In the genomic region with DNA sequence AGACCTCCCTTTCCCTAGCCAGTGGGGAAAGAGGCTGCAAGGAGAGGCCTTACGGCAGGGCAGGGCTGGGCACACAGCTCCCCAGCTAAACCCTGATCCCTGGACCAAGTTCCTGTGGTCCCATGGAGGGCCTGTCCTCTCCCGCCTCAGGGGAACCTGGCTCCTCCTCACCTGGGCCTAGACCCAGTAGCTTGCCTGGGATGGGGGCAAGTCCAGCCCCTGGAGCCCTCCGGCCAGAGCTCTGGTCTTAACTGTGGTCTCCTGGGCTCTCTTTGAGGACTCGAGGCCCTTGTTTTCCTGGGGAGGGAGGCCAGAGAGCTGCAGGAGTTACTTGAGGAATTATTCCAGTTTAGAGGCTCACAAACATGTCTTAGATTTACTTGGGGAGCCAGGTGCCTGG, we compare ENCODE assay signal across 16 cellular contexts. TPM values are rescaled to one million over a fixed set of nuclear protein-coding genes. Genes with fewer than 3 reads are reported as not detected.
DNase-seq lines count a peak whose midpoint lies in the region; ATAC-seq, FAIRE-seq and TF ChIP-seq lines count a peak whose summit lies in the region.
"Had no signal": no experiment of that assay in that cellular context is flagged by ENCODE, and none has a peak within 500 bp of the region (broad histone marks: within the 10 kb centered on the region; RNA-seq: fewer than 3 reads in every experiment).

No MANE protein-coding gene starts in this region.

- H2BK12ac ChIP-seq in H1 (ENCODE audit: low read depth, low read length) = no peak overlapping the region

- H3K4me3 ChIP-seq in H7 (ENCODE audit: insufficient read depth, low read depth, low read length) (no peak overlapping the region), KMS-11 (IDR thresholded peaks at IDR 0.05; ENCODE audit: insufficient read depth, low read depth, low read length) (no peak overlapping the region), H1 (ENCODE audit: extremely low read depth in 1 of 4, insufficient read depth in 2 of 4, low read depth in 3 of 4, low read length in 4 of 4) (no peak overlapping the region), osteoblast (ENCODE audit: insufficient read depth, low read length) (no peak overlapping the region), colonic mucosa (no peak overlapping the region)
- H3K4me3 ChIP-seq: A549 had no signal

- ATAC-seq in GM18498 (IDR thresholded peaks at IDR 0.05; ENCODE audit: unreplicated experiment) = no peak
- ATAC-seq: A549; CD8-positive, alpha-beta T cell had no signal

- WGBS in H1 (ENCODE audit: extremely low coverage in 1 of 2, insufficient coverage in 1 of 2, insufficient read length in 1 of 2, insufficient replicate concordance in 2 of 2, low coverage in 1 of 2, low lambda C conversion rate in 2 of 2, missing lambda C conversion rate in 1 of 2), 2 experiments = 88% methylated on average over 4 of the region's 4 CpGs; no CpG with 5 or more reads in 1 of the 2 experiments

- TF ChIP-seq CTCF in KMS-11 (conservative IDR thresholded peaks at IDR 0.05; ENCODE audit: low read depth, low read length) (no peak), H1 (IDR thresholded peaks at IDR 0.05; ENCODE audit: control extremely low read depth in 1 of 3, insufficient read depth in 1 of 3, low read depth in 1 of 3, low read length in 3 of 3) (no peak), osteoblast (IDR thresholded peaks at IDR 0.05; ENCODE audit: extremely low read depth, low read depth, low read length) (no peak), colonic mucosa (IDR thresholded peaks at IDR 0.05) (no peak), endothelial cell (IDR thresholded peaks at IDR 0.05; ENCODE audit: unreplicated experiment) (no peak)

- no peak overlapping the region for H2BK20ac ChIP-seq in H1 (ENCODE audit: low read length)

- H3K27me3 Mint-ChIP-seq in endothelial cell (ENCODE audit: unreplicated experiment) = peaks cover 3% of the 10 kb centered on the region

- intact Hi-C loops in colonic mucosa (cut with DNase I) = no loop called here

- H2BK15ac ChIP-seq in H1 (ENCODE audit: low read length) = 0 out of 2 replicates have a peak overlapping the region, but pooled peaks have one; percentile 61

- H3K36me3 Mint-ChIP-seq in endothelial cell (ENCODE audit: low read depth, unreplicated experiment) = no peaks in the 10 kb centered on the region
- H3K36me3 Mint-ChIP-seq: CD8-positive, alpha-beta T cell had no signal

- H2BK120ac ChIP-seq in H1 (replicated peaks; ENCODE audit: low read depth, low read length) = no peak overlapping the region

- H3K27me3 ChIP-seq in H7 (ENCODE audit: control insufficient read depth, insufficient read depth, low read length) (no peaks in the 10 kb centered on the region), KMS-11 (ENCODE audit: insufficient read depth, low read depth) (no peaks in the 10 kb centered on the region), H1 (replicated peaks in 1 of 4; ENCODE audit: control insufficient read depth in 3 of 4, extremely low read depth in 1 of 4, insufficient read depth in 3 of 4, low read length in 3 of 4) (no peaks in the 10 kb centered on the region), osteoblast (ENCODE audit: insufficient read depth, low read length) (no peaks in the 10 kb centered on the region), colonic mucosa (no peaks in the 10 kb centered on the region)

- no peak overlapping the region for H4K91ac ChIP-seq in H1 (replicated peaks; ENCODE audit: insufficient read length, low read length)

- no peak for FAIRE-seq in H1 (lab: Jason Lieb, UNC)
- FAIRE-seq: A549, D721Med had no signal

- H3K27ac ChIP-seq in KMS-11 (peak overlapping the region; percentile 75; the same call in 1 of the 2 replicates), H1 (ENCODE audit: low read depth, low read length) (no peak overlapping the region), osteoblast (ENCODE audit: low read depth, low read length) (no peak overlapping the region), colonic mucosa (no peak overlapping the region)
- H3K27ac ChIP-seq: C4-2B had no signal

- H4K8ac ChIP-seq in H1 (ENCODE audit: extremely low read depth, insufficient read depth, low read length) = no peak overlapping the region; the same call in 1 of the 2 replicates

- H2BK5ac ChIP-seq in H1 (ENCODE audit: low read depth, low read length) = no peak overlapping the region

- no peaks in the 10 kb centered on the region for H3K36me3 ChIP-seq in H7 (replicated peaks; ENCODE audit: control insufficient read depth, insufficient read depth, low read length)
- H3K36me3 ChIP-seq in KMS-11 (ENCODE audit: insufficient read depth) = no peaks in the 10 kb centered on the region
- no peaks in the 10 kb centered on the region for H3K36me3 ChIP-seq in H1 (ENCODE audit: control insufficient read depth in 2 of 4, insufficient read depth in 4 of 4, low read length in 3 of 4)
- H3K36me3 ChIP-seq in osteoblast (ENCODE audit: insufficient read depth, low read length) = no peaks in the 10 kb centered on the region
- no peaks in the 10 kb centered on the region for H3K36me3 ChIP-seq in colonic mucosa
- H3K36me3 ChIP-seq: BE2C had no signal

- H3K79me1 ChIP-seq in H1 (ENCODE audit: low read depth, low read length) = no peaks in the 10 kb centered on the region; the same call in 1 of the 2 replicates

- H4K5ac ChIP-seq in H1 (ENCODE audit: insufficient read length, low read depth, low read length) = no peak overlapping the region

- no peak overlapping the region for H3K4me3 Mint-ChIP-seq in endothelial cell (ENCODE audit: unreplicated experiment)
- H3K4me3 Mint-ChIP-seq: CD8-positive, alpha-beta T cell had no signal

- H3K79me2 ChIP-seq in KMS-11 (ENCODE audit: insufficient read depth, low read depth) (no peaks in the 10 kb centered on the region), H1 (ENCODE audit: control insufficient read depth in 1 of 2, insufficient read depth in 2 of 2, low read length in 2 of 2) (no peaks in the 10 kb centered on the region), osteoblast (ENCODE audit: insufficient read depth, low read length) (no peaks in the 10 kb centered on the region)

- H3K14ac ChIP-seq in H1 (ENCODE audit: insufficient read length) = no peak overlapping the region

- peaks cover 10% of the 10 kb centered on the region for H3K4me1 Mint-ChIP-seq in endothelial cell (ENCODE audit: unreplicated experiment)

- no peak overlapping the region for H2AK5ac ChIP-seq in H1 (ENCODE audit: low read depth, low read length)

- no peak for TF ChIP-seq POLR2A in H1 (IDR thresholded peaks at IDR 0.05; ENCODE audit: control extremely low read depth in 1 of 2, low read depth in 2 of 2, low read length in 2 of 2)

- no peak overlapping the region for H3K18ac ChIP-seq in H1 (ENCODE audit: extremely low read depth, low read length)

- H3K56ac ChIP-seq in H1 (replicated peaks; ENCODE audit: insufficient read length, low read depth, low read length) = no peak overlapping the region

- H3K4me2 ChIP-seq in KMS-11 (peak overlapping the region; percentile 66; the same call in 1 of the 2 replicates), H1 (ENCODE audit: insufficient read depth in 1 of 2, low read depth in 2 of 2, low read length in 2 of 2) (no peak overlapping the region), osteoblast (ENCODE audit: insufficient read depth, low read length) (no peak overlapping the region)
- H3K4me2 ChIP-seq: A549 had no signal

- CTCF ChIA-PET in H1 (lab: Charles Lee; ENCODE audit: partially characterized antibody) = interaction anchor here (0.7 kb wide), 1 partner anchor 182 kb away, joined by 3 read pairs; no protein-coding TSS in a partner anchor

- H4K20me1 ChIP-seq in KMS-11 (ENCODE audit: insufficient read depth) (no peaks in the 10 kb centered on the region), H1 (replicated peaks in 1 of 2; ENCODE audit: control insufficient read depth in 1 of 2, insufficient read depth in 2 of 2, low read length in 2 of 2) (no peaks in the 10 kb centered on the region), osteoblast (ENCODE audit: insufficient read depth, low read length) (no peaks in the 10 kb centered on the region)

- H3K23me2 ChIP-seq in H1 (ENCODE audit: low read depth, low read length) = no peaks in the 10 kb centered on the region

- POLR2A ChIA-PET in H1 (lab: Charles Lee; ENCODE audit: partially characterized antibody) = interaction anchor here (0.7 kb wide), 1 partner anchor 20 kb away, joined by 4 read pairs; no protein-coding TSS in a partner anchor

- DNase-seq in H7 (peak; percentile 24), H1 (ENCODE audit: low read depth in 1 of 2, low spot score in 2 of 2) (no peak), osteoblast (ENCODE audit: insufficient read length, low spot score, missing footprints) (peak; percentile 26), HuH-7.5 (ENCODE audit: low spot score) (no peak), colonic mucosa (no peak), endothelial cell (ENCODE audit: low spot score) (no peak)
- DNase-seq: BE2C; CD8-positive, alpha-beta T cell; COR-L47; DMS153; GF-D8 had no signal

- no peak for TF ChIP-seq EP300 in H1 (IDR thresholded peaks at IDR 0.05; ENCODE audit: borderline replicate concordance in 1 of 2, low read depth in 2 of 2, low read length in 2 of 2)

- H3K4me1 ChIP-seq in KMS-11 (ENCODE audit: low read depth, poor library complexity, severe bottlenecking) (peaks cover 52% of the 10 kb centered on the region), H1 (replicated peaks in 1 of 4; ENCODE audit: control insufficient read depth in 3 of 4, insufficient read depth in 4 of 4, low read length in 3 of 4) (peaks cover 3 to 9% (median 5%) of the 10 kb centered on the region in 4 experiments), osteoblast (ENCODE audit: insufficient read depth, low read length) (peaks cover 16% of the 10 kb centered on the region), colonic mucosa (no peaks in the 10 kb centered on the region)
- H3K4me1 ChIP-seq: BE2C had no signal

- H3K9ac ChIP-seq in KMS-11 (no peak overlapping the region), H1 (replicated peaks in 1 of 4; ENCODE audit: extremely low read depth in 1 of 4, low read depth in 3 of 4, low read length in 3 of 4) (no peak overlapping the region), colonic mucosa (ENCODE audit: low read depth in 2 of 2, low read length in 2 of 2) (no peak overlapping the region)

- H2AFZ ChIP-seq in KMS-11 (ENCODE audit: low read depth) (no peak overlapping the region), H1 (ENCODE audit: low read length) (no peak overlapping the region), osteoblast (ENCODE audit: low read length) (no peak overlapping the region)

- no peak for TF ChIP-seq RAD21 in H1 (IDR thresholded peaks at IDR 0.05 in 1 of 2, conservative IDR thresholded peaks at IDR 0.05 in 1 of 2; ENCODE audit: low read depth in 2 of 2, low read length in 2 of 2)

- H3K9me3 ChIP-seq in H1 (ENCODE audit: insufficient read depth in 2 of 2, low read depth in 1 of 2, low read length in 1 of 2) = no peaks in the 10 kb centered on the region
- H3K9me3 ChIP-seq in osteoblast (ENCODE audit: low read depth, low read length) = no peaks in the 10 kb centered on the region
- no peaks in the 10 kb centered on the region for H3K9me3 ChIP-seq in colonic mucosa
- H3K9me3 ChIP-seq: A549, BE2C had no signal

- no peaks in the 10 kb centered on the region for H3K9me3 Mint-ChIP-seq in endothelial cell (ENCODE audit: unreplicated experiment)
- H3K9me3 Mint-ChIP-seq: CD8-positive, alpha-beta T cell had no signal

- no peak overlapping the region for H3K4ac ChIP-seq in H1 (replicated peaks; ENCODE audit: insufficient read length, low read depth, low read length)

- no peak overlapping the region for H3K27ac Mint-ChIP-seq in endothelial cell (ENCODE audit: unreplicated experiment)
- H3K27ac Mint-ChIP-seq: CD8-positive, alpha-beta T cell had no signal

- H3K23ac ChIP-seq in H1 (ENCODE audit: insufficient read length) = no peak overlapping the region

RNA-seq across cellular contexts. Expression of a gene that starts 1.5 kb away (rescaled TPM):
- total RNA-seq in H7 (2014; rRNA removed; shearing (Covaris generic)) = 5.3 and 6.9 TPM in 2 replicates
- 1.4 and 1.5 TPM in 2 replicates for total RNA-seq in H1 (2021; fragmentation: NEBNext Ultra II Directional; extraction: Animal tissue kit (Norgen Biotek cat#: 25700))
- polyA plus RNA-seq in H1 (2011; rRNA removed) = 2.4 and 4.0 TPM in 2 replicates
- 2.0 TPM for polyA plus RNA-seq in H1 (2011; cell fraction: cytosol; rRNA removed)
- polyA plus RNA-seq in H1 (2011; cell fraction: nucleus; rRNA removed) = 2.0 TPM
- polyA plus RNA-seq in H1 (2012, experiment 1 of 2) = 1.1 to 3.8 TPM (median 2.8 TPM) in 4 replicates
- polyA plus RNA-seq in H1 (2012, experiment 2 of 2) = 14.2 TPM
- 7.1 TPM for polyA plus RNA-seq in H1 (2013, experiment 1 of 2)
- polyA plus RNA-seq in H1 (2013, experiment 2 of 2) = 6.4 TPM
- 1.8 and 3.0 TPM in 2 replicates for polyA minus RNA-seq in H1 (2011; rRNA and poly(A)+ RNA removed)
- polyA minus RNA-seq in H1 (2011; cell fraction: cytosol; rRNA and poly(A)+ RNA removed) = 2.8 TPM
- 2.1 TPM for polyA minus RNA-seq in H1 (2011; cell fraction: nucleus; rRNA and poly(A)+ RNA removed)
- total RNA-seq in osteoblast = 3.5 and 6.2 TPM in 2 replicates
- 10 to 100 TPM in 1 of 2 donors, 1 to 10 TPM in 1; 4.8 to 13.9 TPM for total RNA-seq in colonic mucosa
- total RNA-seq in endothelial cell (ENCODE audit: unreplicated experiment) = 105 TPM

RNA-seq across cellular contexts. Expression of a gene that starts 16.7 kb away (rescaled TPM):
- total RNA-seq in H7 (2014; rRNA removed; shearing (Covaris generic)) = 19.6 and 25.5 TPM in 2 replicates
- 10.8 and 11.8 TPM in 2 replicates for total RNA-seq in H1 (2021; fragmentation: NEBNext Ultra II Directional; extraction: Animal tissue kit (Norgen Biotek cat#: 25700))
- polyA plus RNA-seq in H1 (2011; rRNA removed) = 27.5 and 30.8 TPM in 2 replicates
- 22.9 TPM for polyA plus RNA-seq in H1 (2011; cell fraction: cytosol; rRNA removed)
- 48.5 TPM for polyA plus RNA-seq in H1 (2011; cell fraction: nucleus; rRNA removed)
- 11.6 to 24.9 TPM (median 20.9 TPM) in 4 replicates for polyA plus RNA-seq in H1 (2012, experiment 1 of 2)
- polyA plus RNA-seq in H1 (2012, experiment 2 of 2) = 16.4 TPM
- polyA plus RNA-seq in H1 (2013, experiment 1 of 2) = 14.0 TPM
- 14.2 TPM for polyA plus RNA-seq in H1 (2013, experiment 2 of 2)
- 11.1 and 13.8 TPM in 2 replicates for polyA minus RNA-seq in H1 (2011; rRNA and poly(A)+ RNA removed)
- polyA minus RNA-seq in H1 (2011; cell fraction: cytosol; rRNA and poly(A)+ RNA removed) = 6.3 TPM
- 8.1 TPM for polyA minus RNA-seq in H1 (2011; cell fraction: nucleus; rRNA and poly(A)+ RNA removed)
- 0.88 and 1.1 TPM in 2 replicates for total RNA-seq in osteoblast
- total RNA-seq in colonic mucosa = under 1 TPM; 0.42 to 0.45 TPM
- 15.6 TPM for total RNA-seq in endothelial cell (ENCODE audit: unreplicated experiment)
- total RNA-seq: CD8-positive, alpha-beta T cell had no signal

RNA-seq across cellular contexts. Expression of a gene that starts 35.3 kb away (rescaled TPM):
- total RNA-seq in H7 (2014; rRNA removed; shearing (Covaris generic)) = 31.3 and 38.0 TPM in 2 replicates
- 55.6 and 59.1 TPM in 2 replicates for total RNA-seq in H1 (2021; fragmentation: NEBNext Ultra II Directional; extraction: Animal tissue kit (Norgen Biotek cat#: 25700))
- polyA plus RNA-seq in H1 (2011; rRNA removed) = 37.4 and 52.3 TPM in 2 replicates
- 21.2 TPM for polyA plus RNA-seq in H1 (2011; cell fraction: cytosol; rRNA removed)
- polyA plus RNA-seq in H1 (2011; cell fraction: nucleus; rRNA removed) = 51.1 TPM
- 31.3 to 36.8 TPM (median 34.1 TPM) in 4 replicates for polyA plus RNA-seq in H1 (2012, experiment 1 of 2)
- polyA plus RNA-seq in H1 (2012, experiment 2 of 2) = 43.6 TPM
- 37.5 TPM for polyA plus RNA-seq in H1 (2013, experiment 1 of 2)
- 39.2 TPM for polyA plus RNA-seq in H1 (2013, experiment 2 of 2)
- polyA minus RNA-seq in H1 (2011; rRNA and poly(A)+ RNA removed) = 14.7 and 20.1 TPM in 2 replicates
- polyA minus RNA-seq in H1 (2011; cell fraction: cytosol; rRNA and poly(A)+ RNA removed) = 43.4 TPM
- 24.9 TPM for polyA minus RNA-seq in H1 (2011; cell fraction: nucleus; rRNA and poly(A)+ RNA removed)
- total RNA-seq in osteoblast (11.5 and 14.5 TPM in 2 replicates), colonic mucosa (10 to 100 TPM; 61.7 to 91.1 TPM), endothelial cell (ENCODE audit: unreplicated experiment) (35.4 TPM)

Comparison
In these comparisons a context has a peak if more than half of its experiments do, and no peak if none do; other contexts are left out.
1. DNase-seq: peak in H7 (single experiment) and osteoblast (single experiment); none in H1 (0 of 2), HuH-7.5 (single experiment), colonic mucosa (single experiment) and endothelial cell (single experiment).